In genomic region chr17:75430159-75430748, GRCh38 we compare ENCODE assay signal across 11 cellular contexts. TPM values are rescaled to one million over a fixed set of nuclear protein-coding genes. Genes with fewer than 3 reads are reported as not detected.
DNase-seq lines count a peak whose midpoint lies in the region; ATAC-seq and TF ChIP-seq lines count a peak whose summit lies in the region.
"Had no signal": no experiment of that assay in that cellular context is flagged by ENCODE, and none has a peak within 500 bp of the region (broad histone marks: within the 10 kb centered on the region; RNA-seq: fewer than 3 reads in every experiment).

No MANE protein-coding gene starts in this region.

- H3K36me3 Mint-ChIP-seq in nephron (ENCODE audit: low read depth) = no peaks in the 10 kb centered on the region

- peak overlapping the region; percentile 7 to 31 (median 16) for H3K4me3 Mint-ChIP-seq in nephron
- H3K4me3 Mint-ChIP-seq: effector memory CD8-positive, alpha-beta T cell had no signal

- H3K4me3 ChIP-seq in AG04450 (ENCODE audit: low read depth, low read length) = no peak overlapping the region

- TF ChIP-seq CTCF in AG04450 (IDR thresholded peaks at IDR 0.05; ENCODE audit: low read depth, low read length) (peak; percentile 20; the same call in 1 of the 2 replicates), nephron (IDR thresholded peaks at IDR 0.05; ENCODE audit: unreplicated experiment in 3 of 3) (peak in 1 of 3 experiments; percentile 11)

- no peaks in the 10 kb centered on the region for H3K27me3 ChIP-seq in AG04450 (ENCODE audit: control insufficient read depth, insufficient read depth, low read length)

- no peaks in the 10 kb centered on the region for H3K9me3 Mint-ChIP-seq in nephron
- H3K9me3 Mint-ChIP-seq: effector memory CD8-positive, alpha-beta T cell had no signal

- H3K9me3 ChIP-seq in AG04450 (ENCODE audit: control insufficient read depth, insufficient read depth, low read length) = no peaks in the 10 kb centered on the region
- H3K9me3 ChIP-seq: neutrophil had no signal

- DNase-seq in AG04450 (ENCODE audit: low read depth, low spot score) (no peak), HuH-7 (ENCODE audit: low spot score) (peak; percentile 66), ecto neural progenitor cell (ENCODE audit: low spot score) (peak; percentile 79), SIG-M5 (lab: John Stamatoyannopoulos, UW) (no peak), NCI-H1694 (lab: John Stamatoyannopoulos, UW) (no peak), NCI-H187 (lab: John Stamatoyannopoulos, UW) (no peak)
- DNase-seq: effector memory CD8-positive, alpha-beta T cell; NCI-H748 treated with DMSO at 0.1 percent for 48 hours had no signal

- CTCF ChIA-PET in AG04450 (lab: Charles Lee) = interaction anchor here (1.5 kb wide), 2 partner anchors 159 to 318 kb away, joined by 5 to 6 read pairs; partner anchors contain the start of gene MIF4GD

- POLR2A ChIA-PET in AG04450 (lab: Yijun Ruan, JAX) = interaction anchor here (0.6 kb wide), 1 partner anchor 23 kb away, joined by 5 read pairs; no protein-coding TSS in a partner anchor

- H3K27me3 Mint-ChIP-seq in nephron (ENCODE audit: low read depth) = peaks cover 10% of the 10 kb centered on the region

- H3K27ac ChIP-seq in AG04450 (ENCODE audit: low read depth, low read length) = no peak overlapping the region
- H3K27ac ChIP-seq: neutrophil had no signal

- peak overlapping the region; percentile 87 to 91 (median 89) for H3K27ac Mint-ChIP-seq in nephron
- H3K27ac Mint-ChIP-seq: effector memory CD8-positive, alpha-beta T cell had no signal

- peaks cover 53% of the 10 kb centered on the region for H3K4me1 Mint-ChIP-seq in nephron

- ATAC-seq in HG02981 (IDR thresholded peaks at IDR 0.05; ENCODE audit: unreplicated experiment) = no peak
- ATAC-seq: effector memory CD8-positive, alpha-beta T cell had no signal

RNA-seq across cellular contexts. Expression of gene GRB2, which starts 24.8 kb away (rescaled TPM):
- polyA plus RNA-seq in AG04450 (2011; rRNA removed) = 53.9 and 63.8 TPM in 2 replicates
- 23.5 and 26.7 TPM in 2 replicates for polyA minus RNA-seq in AG04450 (2011; rRNA and poly(A)+ RNA removed)

RNA-seq across cellular contexts. Expression of gene TMEM94, which starts 26.2 kb away (rescaled TPM):
- polyA plus RNA-seq in AG04450 (2011; rRNA removed) = 14.8 and 23.2 TPM in 2 replicates
- 31.6 and 51.2 TPM in 2 replicates for polyA minus RNA-seq in AG04450 (2011; rRNA and poly(A)+ RNA removed)

Comparison
In these comparisons a context has a peak if more than half of its experiments do, and no peak if none do; other contexts are left out.
1. DNase-seq: peak in HuH-7 (single experiment) and ecto neural progenitor cell (single experiment); none in AG04450 (single experiment), SIG-M5 (single experiment), NCI-H1694 (single experiment) and NCI-H187 (0 of 2).